8 cellular contexts compared by ENCODE assay signal in the genomic region with DNA sequence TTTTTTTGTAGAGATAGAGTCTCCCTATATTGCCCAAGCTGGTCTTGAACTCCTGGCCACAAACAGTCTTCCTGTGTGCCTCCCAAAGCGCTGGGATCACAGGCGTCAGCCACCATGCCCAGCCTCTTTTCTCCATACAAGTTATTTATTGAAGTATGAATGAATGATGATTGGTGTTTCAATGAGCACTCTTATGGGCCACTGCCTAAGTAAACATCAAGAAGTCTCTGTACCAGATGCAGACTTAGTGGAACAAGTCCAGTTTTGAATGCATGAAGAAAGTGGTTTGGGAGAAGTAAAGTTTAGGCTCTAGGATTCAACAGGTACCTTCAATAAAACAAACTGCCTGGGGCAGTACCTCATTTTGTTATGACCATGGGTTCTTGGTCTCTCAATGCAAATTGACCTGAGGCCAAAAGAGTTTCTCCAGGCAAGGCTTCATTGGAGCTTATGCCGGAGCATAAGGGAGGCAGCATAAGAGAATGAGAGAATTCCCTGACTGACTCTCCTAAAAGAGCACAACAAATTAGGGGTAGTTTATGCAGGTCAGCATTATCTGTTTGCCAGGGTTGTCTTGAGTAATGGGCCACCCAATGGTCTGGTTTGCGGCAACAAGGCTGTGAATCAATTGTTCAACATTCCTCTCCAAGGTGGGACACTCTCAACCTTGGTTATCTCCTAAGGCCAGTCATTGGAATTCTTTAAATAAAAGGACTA. TPM values are rescaled to one million over a fixed set of nuclear protein-coding genes. Genes with fewer than 3 reads are reported as not detected.
DNase-seq lines count a peak whose midpoint lies in the region; ATAC-seq and TF ChIP-seq lines count a peak whose summit lies in the region.

No MANE protein-coding gene starts in this region.

- TF ChIP-seq CTCF in chondrocyte (IDR thresholded peaks at IDR 0.05), result no peak

- H3K4me3 ChIP-seq in BLaER1 treated with 17β-estradiol and CSF1 and Interleukin-3, amounts not matched to agents 10 nM and 100 nM, result peak overlapping the region; percentile 80 to 99 (median 92); a peak in 18 of 20 replicates

- peaks cover 21 to 50% (median 30%) of the 10 kb centered on the region in 10 experiments for H3K4me1 ChIP-seq in BLaER1 treated with 17β-estradiol and CSF1 and Interleukin-3, amounts not matched to agents 10 nM and 100 nM

- peaks cover 0 to 23% (median 12%) of the 10 kb centered on the region in 11 experiments; a peak in 16 of 22 replicates for H3K36me3 ChIP-seq in BLaER1 treated with 17β-estradiol and CSF1 and Interleukin-3, amounts not matched to agents 10 nM and 100 nM

- H3K9me3 ChIP-seq in BLaER1 treated with 17β-estradiol and CSF1 and Interleukin-3, amounts not matched to agents 10 nM and 100 nM (replicated peaks in 1 of 11), result peaks cover 0 to 16% (median 0%) of the 10 kb centered on the region in 11 experiments; a peak in 7 of 22 replicates

- peaks cover 28 to 39% (median 34%) of the 10 kb centered on the region in 3 donors for H3K4me1 Mint-ChIP-seq in IgD-negative memory B cell
- peaks cover 36% of the 10 kb centered on the region for H3K4me1 Mint-ChIP-seq in chondrocyte (ENCODE audit: low read depth)
- peaks cover 32 to 39% of the 10 kb centered on the region in 2 donors for H3K4me1 Mint-ChIP-seq in natural killer cell treated with Interleukin-12 subunit alpha and Interleukin-12 subunit beta and Interleukin-15 and Interleukin-18, amount 100 ng/mL, for 72 hours (ENCODE audit: low read depth in 2 of 2)

- peaks cover 0 to 33% (median 20%) of the 10 kb centered on the region in 11 experiments; a peak in 12 of 22 replicates for H4K20me1 ChIP-seq in BLaER1 treated with 17β-estradiol and CSF1 and Interleukin-3, amounts not matched to agents 10 nM and 100 nM

- H3K27ac Mint-ChIP-seq in IgD-negative memory B cell, result peak overlapping the region; percentile 36 to 92 (median 60)
- H3K27ac Mint-ChIP-seq in chondrocyte (ENCODE audit: unreplicated experiment), result peak overlapping the region; percentile 88
- H3K27ac Mint-ChIP-seq in natural killer cell treated with Interleukin-12 subunit alpha and Interleukin-12 subunit beta and Interleukin-15 and Interleukin-18, amount 100 ng/mL, for 72 hours, result peak overlapping the region; percentile 90 to 94

- peak overlapping the region; percentile 91 to 99 (median 97); a peak in 21 of 22 replicates for H3K9ac ChIP-seq in BLaER1 treated with 17β-estradiol and CSF1 and Interleukin-3, amounts not matched to agents 10 nM and 100 nM

- H3K4me3 Mint-ChIP-seq in IgD-negative memory B cell (peak overlapping the region; percentile 91 to 97 (median 96)), chondrocyte (ENCODE audit: unreplicated experiment) (peak overlapping the region; percentile 85)
- H3K4me3 Mint-ChIP-seq in natural killer cell treated with Interleukin-12 subunit alpha and Interleukin-12 subunit beta and Interleukin-15 and Interleukin-18, amount 100 ng/mL, for 72 hours, result peak overlapping the region; percentile 94

- ATAC-seq in natural killer cell treated with Interleukin-12 subunit alpha and Interleukin-12 subunit beta and Interleukin-15 and Interleukin-18, amount 100 ng/mL, for 72 hours, result no peak
- ATAC-seq in HG02571 (IDR thresholded peaks at IDR 0.05; ENCODE audit: unreplicated experiment) (no peak), GM21737 (IDR thresholded peaks at IDR 0.05; ENCODE audit: unreplicated experiment) (no peak)

- no peaks in the 10 kb centered on the region for H3K9me3 Mint-ChIP-seq in IgD-negative memory B cell
- no peaks in the 10 kb centered on the region for H3K9me3 Mint-ChIP-seq in chondrocyte (ENCODE audit: low read depth)
- H3K9me3 Mint-ChIP-seq in natural killer cell treated with Interleukin-12 subunit alpha and Interleukin-12 subunit beta and Interleukin-15 and Interleukin-18, amount 100 ng/mL, for 72 hours, result no peaks in the 10 kb centered on the region

- H3K4me2 ChIP-seq in BLaER1 treated with 17β-estradiol and CSF1 and Interleukin-3, amounts not matched to agents 10 nM and 100 nM, result peak overlapping the region; percentile 78 to 93 (median 86)

- H3K27me3 ChIP-seq in BLaER1 treated with 17β-estradiol and CSF1 and Interleukin-3, amounts not matched to agents 10 nM and 100 nM, result no peaks in the 10 kb centered on the region

- peak overlapping the region in 10 of 11 experiments; percentile 66 to 99 (median 94); a peak in 18 of 22 replicates for H3K27ac ChIP-seq in BLaER1 treated with 17β-estradiol and CSF1 and Interleukin-3, amounts not matched to agents 10 nM and 100 nM

- H3K27me3 Mint-ChIP-seq in IgD-negative memory B cell (peaks cover 3% of the 10 kb centered on the region), chondrocyte (ENCODE audit: low read depth) (no peaks in the 10 kb centered on the region)
- H3K27me3 Mint-ChIP-seq in natural killer cell treated with Interleukin-12 subunit alpha and Interleukin-12 subunit beta and Interleukin-15 and Interleukin-18, amount 100 ng/mL, for 72 hours, result peaks cover 0 to 2% of the 10 kb centered on the region in 2 donors

- peaks cover 2% of the 10 kb centered on the region for H3K36me3 Mint-ChIP-seq in IgD-negative memory B cell
- H3K36me3 Mint-ChIP-seq in chondrocyte (ENCODE audit: low read depth), result peaks cover 4% of the 10 kb centered on the region
- peaks cover 4% of the 10 kb centered on the region for H3K36me3 Mint-ChIP-seq in natural killer cell treated with Interleukin-12 subunit alpha and Interleukin-12 subunit beta and Interleukin-15 and Interleukin-18, amount 100 ng/mL, for 72 hours

- DNase-seq in chondrocyte (ENCODE audit: low spot score) (no peak), KG1 (lab: John Stamatoyannopoulos, UW) (no peak)
- no peak for DNase-seq in natural killer cell treated with Interleukin-12 subunit alpha and Interleukin-12 subunit beta and Interleukin-15 and Interleukin-18, amount 100 ng/mL, for 72 hours (ENCODE audit: low spot score)
- no peak for DNase-seq in effector CD8-positive, alpha-beta T cell (lab: John Stamatoyannopoulos, UW)

RNA-seq across cellular contexts. Expression of a gene that starts 1.1 kb away (rescaled TPM):
- 17.8 TPM for polyA plus RNA-seq in IgD-negative memory B cell
- total RNA-seq in chondrocyte, result 29.9 to 36.8 TPM (median 33.1 TPM) in 3 replicates
- 10 to 100 TPM; 29.7 to 43.9 TPM for total RNA-seq in natural killer cell treated with Interleukin-12 subunit alpha and Interleukin-12 subunit beta and Interleukin-15 and Interleukin-18, amount 100 ng/mL, for 72 hours

RNA-seq across cellular contexts. Expression of a gene that starts 19.8 kb away (rescaled TPM):
- polyA plus RNA-seq in IgD-negative memory B cell, result 24.0 TPM
- 13.6 to 17.6 TPM (median 13.7 TPM) in 3 replicates for total RNA-seq in chondrocyte
- total RNA-seq in natural killer cell treated with Interleukin-12 subunit alpha and Interleukin-12 subunit beta and Interleukin-15 and Interleukin-18, amount 100 ng/mL, for 72 hours, result 10 to 100 TPM; 16.3 to 19.7 TPM

RNA-seq across cellular contexts. Expression of a gene that starts 48.7 kb away (rescaled TPM):
- polyA plus RNA-seq in IgD-negative memory B cell, result 68.5 TPM
- total RNA-seq in chondrocyte, result 131 to 141 TPM (median 140 TPM) in 3 replicates
- total RNA-seq in natural killer cell treated with Interleukin-12 subunit alpha and Interleukin-12 subunit beta and Interleukin-15 and Interleukin-18, amount 100 ng/mL, for 72 hours, result 10 to 100 TPM; 51.7 to 56.8 TPM
